Comparison of ENCODE assay signal across 18 cellular contexts in the genomic region with DNA sequence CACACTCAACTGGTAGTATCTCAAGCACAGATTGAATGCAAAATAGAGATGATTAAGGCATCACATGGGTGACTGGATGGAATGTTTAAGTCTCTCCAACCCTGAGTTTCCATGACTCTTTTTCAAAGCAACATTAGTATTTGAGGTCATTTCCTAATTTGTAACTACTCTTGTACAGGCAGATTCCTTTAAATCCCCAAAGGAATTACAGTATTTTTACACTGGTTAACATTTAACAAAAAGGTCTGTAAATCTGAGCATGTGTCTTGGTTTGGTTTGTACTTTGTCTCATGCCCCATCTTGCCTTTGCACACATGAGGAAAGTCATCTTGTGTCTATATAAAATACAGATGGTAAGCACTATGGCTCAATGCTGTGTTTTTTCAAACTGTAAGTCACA. TPM values are rescaled to one million over a fixed set of nuclear protein-coding genes. Genes with fewer than 3 reads are reported as not detected.
A peak's percentile ranks its signal among the peaks of the same experiment; 100 is the strongest.
DNase-seq lines count a peak whose midpoint lies in the region; ATAC-seq, FAIRE-seq and TF ChIP-seq lines count a peak whose summit lies in the region.
"Had no signal": no experiment of that assay in that cellular context is flagged by ENCODE, and none has a peak within 500 bp of the region (broad histone marks: within the 10 kb centered on the region; RNA-seq: fewer than 3 reads in every experiment).

No MANE protein-coding gene starts in this region.

- in situ Hi-C loops in gastrocnemius medialis (cut with MboI; ENCODE audit: low sequenced_read_pairs in 4 of 4): loop anchor here in 2 of 4 donors (25.0 kb wide), 2 partner anchors 825 to 1550 kb away; a partner anchor contains a TSS

- no peak for TF ChIP-seq CTCF in osteocyte (IDR thresholded peaks at IDR 0.05)
- no peak for TF ChIP-seq CTCF in gastrocnemius medialis (IDR thresholded peaks at IDR 0.05 in 4 of 5, conservative IDR thresholded peaks at IDR 0.05 in 1 of 5)

- intact Hi-C loops in gastrocnemius medialis (cut with DNase I; ENCODE audit: low total_unique reads): no loop called here

- peaks cover 4% of the 10 kb centered on the region for H3K36me3 Mint-ChIP-seq in osteocyte (ENCODE audit: unreplicated experiment)

- H3K9ac ChIP-seq in BLaER1 treated with 17β-estradiol and CSF1 and Interleukin-3, amounts not matched to agents 10 nM and 100 nM: no peak overlapping the region

- peaks cover 57% of the 10 kb centered on the region for H3K4me1 Mint-ChIP-seq in osteocyte (ENCODE audit: unreplicated experiment)

- H3K27ac ChIP-seq in BLaER1 treated with 17β-estradiol and CSF1 and Interleukin-3, amounts not matched to agents 10 nM and 100 nM: no peak overlapping the region
- no peak overlapping the region for H3K27ac ChIP-seq in gastrocnemius medialis
- H3K27ac ChIP-seq: SJCRH30 had no signal

- peak overlapping the region; percentile 67 for H3K4me3 Mint-ChIP-seq in osteocyte (ENCODE audit: unreplicated experiment)
- H3K4me3 Mint-ChIP-seq: activated CD8-positive, alpha-beta T cell treated with anti-CD3 and anti-CD28 coated beads for 36 hours; central memory CD8-positive, alpha-beta T cell; naive B cell; stimulated activated memory B cell treated with anti-CD40 and anti-IgM and Interleukin-4, amounts not matched to agents 10 μg/mL and 1 μg/mL and 100 μg/mL, for 72 hours had no signal

- DNase-seq in amniotic stem cell (lab: John Stamatoyannopoulos, UW) (peak; percentile 26), fibroblast of the conjunctiva (ENCODE audit: low read depth) (peak; percentile 59), osteocyte (ENCODE audit: extremely low spot score, unreplicated experiment) (no peak), gastrocnemius medialis (no peak), islet precursor cell (no peak), middle frontal gyrus (ENCODE audit: extremely low spot score, low spot score) (no peak), urothelium cell line (ENCODE audit: low spot score) (no peak)
- DNase-seq: activated CD8-positive, alpha-beta T cell treated with anti-CD3 and anti-CD28 coated beads for 36 hours; naive B cell; NCI-H2171 treated with DMSO at 0.1 percent for 48 hours; NK-92 treated with Interleukin-12 subunit alpha and Interleukin-12 subunit beta, amount 100 ng/mL, for 24 hours; SJCRH30; stimulated activated CD4-positive, alpha-beta T cell treated with anti-CD3 and anti-CD28 coated beads, Interleukin-4, amount 100 ng/mL, for 24 hours had no signal

- H3K36me3 ChIP-seq in BLaER1 treated with 17β-estradiol and CSF1 and Interleukin-3, amounts not matched to agents 10 nM and 100 nM: peaks cover 30 to 91% (median 52%) of the 10 kb centered on the region in 11 experiments
- no peaks in the 10 kb centered on the region for H3K36me3 ChIP-seq in gastrocnemius medialis

- no peaks in the 10 kb centered on the region for H3K9me3 Mint-ChIP-seq in osteocyte (ENCODE audit: unreplicated experiment)
- H3K9me3 Mint-ChIP-seq: activated CD8-positive, alpha-beta T cell treated with anti-CD3 and anti-CD28 coated beads for 36 hours; central memory CD8-positive, alpha-beta T cell; naive B cell; stimulated activated memory B cell treated with anti-CD40 and anti-IgM and Interleukin-4, amounts not matched to agents 10 μg/mL and 1 μg/mL and 100 μg/mL, for 72 hours had no signal

- peaks cover 5 to 54% (median 19%) of the 10 kb centered on the region in 11 experiments; a peak in 16 of 22 replicates for H4K20me1 ChIP-seq in BLaER1 treated with 17β-estradiol and CSF1 and Interleukin-3, amounts not matched to agents 10 nM and 100 nM

- H3K27me3 Mint-ChIP-seq in osteocyte (ENCODE audit: unreplicated experiment): no peaks in the 10 kb centered on the region
- H3K27me3 Mint-ChIP-seq: activated CD8-positive, alpha-beta T cell treated with anti-CD3 and anti-CD28 coated beads for 36 hours; central memory CD8-positive, alpha-beta T cell; naive B cell; stimulated activated memory B cell treated with anti-CD40 and anti-IgM and Interleukin-4, amounts not matched to agents 10 μg/mL and 1 μg/mL and 100 μg/mL, for 72 hours had no signal

- no peaks in the 10 kb centered on the region for H3K27me3 ChIP-seq in BLaER1 treated with 17β-estradiol and CSF1 and Interleukin-3, amounts not matched to agents 10 nM and 100 nM
- no peaks in the 10 kb centered on the region for H3K27me3 ChIP-seq in gastrocnemius medialis
- H3K27me3 ChIP-seq: SJCRH30 had no signal

- peaks cover 16 to 48% (median 35%) of the 10 kb centered on the region in 10 experiments for H3K4me1 ChIP-seq in BLaER1 treated with 17β-estradiol and CSF1 and Interleukin-3, amounts not matched to agents 10 nM and 100 nM
- peaks cover 0 to 21% of the 10 kb centered on the region in 2 donors for H3K4me1 ChIP-seq in gastrocnemius medialis
- H3K4me1 ChIP-seq: SJCRH30 had no signal

- FAIRE-seq in urothelium cell line (lab: Jason Lieb, UNC): no peak
- FAIRE-seq: G401.6 had no signal

- H3K4me3 ChIP-seq in BLaER1 treated with 17β-estradiol and CSF1 and Interleukin-3, amounts not matched to agents 10 nM and 100 nM: no peak overlapping the region
- H3K4me3 ChIP-seq in gastrocnemius medialis: no peak overlapping the region
- H3K4me3 ChIP-seq: SJCRH30 had no signal

- H3K9me3 ChIP-seq in BLaER1 treated with 17β-estradiol and CSF1 and Interleukin-3, amounts not matched to agents 10 nM and 100 nM (replicated peaks in 1 of 11): no peaks in the 10 kb centered on the region
- H3K9me3 ChIP-seq in gastrocnemius medialis: no peaks in the 10 kb centered on the region
- H3K9me3 ChIP-seq: SJCRH30 had no signal

- peak overlapping the region in 7 of 11 experiments; percentile 12 to 55 (median 33); a peak in 9 of 22 replicates for H3K4me2 ChIP-seq in BLaER1 treated with 17β-estradiol and CSF1 and Interleukin-3, amounts not matched to agents 10 nM and 100 nM

- no peak for TF ChIP-seq POLR2A in gastrocnemius medialis (IDR thresholded peaks at IDR 0.05)

- peak overlapping the region; percentile 94 for H3K27ac Mint-ChIP-seq in osteocyte (ENCODE audit: unreplicated experiment)
- H3K27ac Mint-ChIP-seq: activated CD8-positive, alpha-beta T cell treated with anti-CD3 and anti-CD28 coated beads for 36 hours; naive B cell; stimulated activated memory B cell treated with anti-CD40 and anti-IgM and Interleukin-4, amounts not matched to agents 10 μg/mL and 1 μg/mL and 100 μg/mL, for 72 hours had no signal

- no peak for ATAC-seq in gastrocnemius medialis
- ATAC-seq: activated CD8-positive, alpha-beta T cell treated with anti-CD3 and anti-CD28 coated beads for 36 hours; esophagus mucosa; stimulated activated memory B cell treated with anti-CD40 and anti-IgM and Interleukin-4, amounts not matched to agents 10 μg/mL and 1 μg/mL and 100 μg/mL, for 72 hours had no signal

RNA-seq across cellular contexts. Expression of a gene that starts 15.1 kb away (rescaled TPM):
- total RNA-seq in osteocyte (35.6 and 37.3 TPM in 2 replicates), gastrocnemius medialis (1 to 10 TPM; 6.4 to 9.6 (median 8.4) TPM)

RNA-seq across cellular contexts. Expression of a gene that starts 45.5 kb away (rescaled TPM):
- 12.3 and 12.6 TPM in 2 replicates for total RNA-seq in osteocyte
- 10 to 100 TPM in 3 of 4 donors, 1 to 10 TPM in 1; 9.6 to 18.5 (median 14.3) TPM for total RNA-seq in gastrocnemius medialis

RNA-seq across cellular contexts. Expression of a gene that starts 57.0 kb away (rescaled TPM):
- total RNA-seq in osteocyte (0.78 and 0.84 TPM in 2 replicates), gastrocnemius medialis (under 1 TPM in 2 of 4 donors, not detected in 2; 0.04 to 0.05 TPM)
- total RNA-seq: activated CD8-positive, alpha-beta T cell treated with anti-CD3 and anti-CD28 coated beads for 36 hours; SJCRH30 had no signal

Comparison
In these comparisons a context has a peak if more than half of its experiments do, and no peak if none do; other contexts are left out.
1. DNase-seq: peak in amniotic stem cell (single experiment) and fibroblast of the conjunctiva (single experiment); none in osteocyte (single experiment), gastrocnemius medialis (0 of 2), islet precursor cell (single experiment), middle frontal gyrus (single experiment) and urothelium cell line (single experiment).